In the genomic region with DNA sequence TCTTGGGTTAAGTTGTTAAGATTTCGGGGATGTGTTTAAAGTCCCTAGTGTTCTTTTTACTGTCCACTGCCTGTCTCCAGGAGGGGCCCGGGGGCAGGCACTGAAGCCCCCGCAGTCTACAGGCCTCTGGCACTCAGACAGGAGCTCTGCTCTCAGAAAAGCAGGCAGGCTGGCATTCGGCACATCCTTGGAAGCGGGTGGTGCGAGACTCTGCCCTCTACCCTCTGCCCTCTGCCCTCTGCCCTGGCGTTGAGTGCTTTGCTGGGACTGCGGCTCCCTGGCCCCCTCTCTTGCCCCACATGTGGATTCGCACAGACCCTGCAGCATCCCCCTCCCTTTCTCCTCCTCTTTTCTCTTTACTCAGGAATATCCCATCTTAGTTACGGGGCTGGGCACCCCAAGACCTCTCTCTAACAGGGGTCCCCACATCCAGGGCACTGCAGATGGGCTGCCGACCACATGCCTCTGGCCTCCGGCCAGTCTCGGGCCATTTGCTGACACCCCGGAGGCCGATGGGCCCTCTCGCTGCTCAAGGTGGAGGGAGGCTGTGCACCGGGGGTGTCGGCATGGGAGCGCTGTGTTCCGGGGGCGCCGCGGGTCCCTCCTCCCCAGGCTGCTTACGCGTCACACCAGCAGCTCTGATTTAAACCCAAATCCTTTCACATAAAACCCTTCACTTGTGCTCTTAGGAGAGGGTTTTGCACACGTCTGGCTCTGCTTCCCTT, we compare ENCODE assay signal across 28 cellular contexts.
"Had no signal": no experiment of that assay in that cellular context is flagged by ENCODE, and none has a peak within 500 bp of the region (broad histone marks: within the 10 kb centered on the region; RNA-seq: fewer than 3 reads in every experiment).

No MANE protein-coding gene starts in this region.

- H3K4me1 ChIP-seq: colonic mucosa, gastrocnemius medialis, heart right ventricle, pancreas, right lobe of liver, suprapubic skin, transverse colon, vagina had no signal

- H3K36me3 ChIP-seq: colonic mucosa, gastrocnemius medialis, heart right ventricle, neutrophil, pancreas, right lobe of liver, suprapubic skin, transverse colon, vagina had no signal

- ATAC-seq: esophagus mucosa; gastrocnemius medialis; heart right ventricle; naive thymus-derived CD4-positive, alpha-beta T cell; pancreas; right lobe of liver; stimulated activated naive CD8-positive, alpha-beta T cell treated with anti-CD3 and anti-CD28 coated beads, Interleukin-15, amount 100 ng/mL, for 72 hours had no signal

- H3K4me3 ChIP-seq: colonic mucosa, gastrocnemius medialis, heart right ventricle, pancreas, right lobe of liver, suprapubic skin, transverse colon, vagina had no signal

- H3K27ac ChIP-seq: colonic mucosa, epithelial cell of prostate, gastrocnemius medialis, heart right ventricle, neutrophil, pancreas, right lobe of liver, suprapubic skin, transverse colon, vagina had no signal

- DNase-seq: colonic mucosa; effector CD8-positive, alpha-beta T cell; endodermal cell; foreskin fibroblast; gastrocnemius medialis; heart right ventricle; hippocampal formation; immature natural killer cell; islet precursor cell; mammary epithelial cell; mesendoderm; midbrain; naive thymus-derived CD4-positive, alpha-beta T cell; small intestine; stimulated activated CD4-positive, alpha-beta T cell treated with anti-CD3 and anti-CD28 coated beads, Interleukin-12 subunit alpha, Interleukin-12 subunit beta, amount 100 ng/mL, for 4 hours; stimulated activated CD4-positive, alpha-beta T cell treated with anti-CD3 and anti-CD28 coated beads, Interleukin-1b, Interleukin-23, amount 100 ng/mL, for 48 hours; stimulated activated CD4-positive, alpha-beta T cell treated with anti-CD3 and anti-CD28 coated beads, Interleukin-4, amount 100 ng/mL, for 1 hour; stimulated activated CD8-positive, alpha-beta memory T cell treated with anti-CD3 and anti-CD28 coated beads, Interleukin-4, amount 100 ng/mL, for 48 hours; stimulated activated naive CD4-positive, alpha-beta T cell; stimulated activated naive CD8-positive, alpha-beta T cell treated with anti-CD3 and anti-CD28 coated beads, Interleukin-15, amount 100 ng/mL, for 72 hours; transverse colon had no signal

- H3K9me3 ChIP-seq: colonic mucosa, gastrocnemius medialis, heart right ventricle, neutrophil, pancreas, right lobe of liver, suprapubic skin, transverse colon, vagina had no signal

- H3K27me3 ChIP-seq: colonic mucosa, neutrophil, pancreas, right lobe of liver, suprapubic skin, transverse colon, vagina had no signal
